In the genomic region with DNA sequence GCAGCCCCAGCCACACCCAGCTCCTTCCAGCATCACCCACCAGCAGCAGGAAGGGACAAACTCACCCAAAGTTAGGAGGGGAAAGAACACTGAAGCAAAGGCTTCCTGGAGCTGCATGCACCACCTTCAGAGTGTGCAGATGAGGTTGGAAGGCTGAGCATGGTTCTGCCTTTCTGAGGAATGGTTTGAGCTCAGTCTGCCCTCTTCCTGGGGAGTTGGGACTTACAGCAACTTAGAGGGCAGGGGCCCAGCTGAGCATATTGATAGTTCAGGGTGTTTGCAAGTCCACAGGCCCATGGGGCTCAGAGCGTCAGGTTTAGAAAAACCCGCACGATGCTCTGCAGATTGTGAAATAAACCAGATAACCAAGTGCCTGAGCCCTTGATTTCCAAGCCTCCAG, we compare ENCODE assay signal across 18 cellular contexts. TPM values are rescaled to one million over a fixed set of nuclear protein-coding genes. Genes with fewer than 3 reads are reported as not detected.
"Had no signal": no experiment of that assay in that cellular context is flagged by ENCODE, and none has a peak within 500 bp of the region (broad histone marks: within the 10 kb centered on the region; RNA-seq: fewer than 3 reads in every experiment).

No MANE protein-coding gene starts in this region.

RNA-seq across cellular contexts. Expression of a gene that starts 3.8 kb away (rescaled TPM):
- total RNA-seq: activated CD4-positive, alpha-beta T cell treated with anti-CD3 and anti-CD28 coated beads for 36 hours; activated CD8-positive, alpha-beta T cell treated with anti-CD3 and anti-CD28 coated beads, Interleukin-2, amount 10 ng/mL, durations not matched to agents 7 days and 5 days; activated naive CD4-positive, alpha-beta T cell treated with anti-CD3 and anti-CD28 coated beads for 36 hours; activated naive CD4-positive, alpha-beta T cell treated with anti-CD3 and anti-CD28 coated beads, Interleukin-2, amount 50 U/mL, for 72 hours; activated naive CD8-positive, alpha-beta T cell treated with anti-CD3 and anti-CD28 coated beads for 36 hours; activated T-cell treated with anti-CD3 and anti-CD28 coated beads, Interleukin-2, amount 50 U/mL, for 4 hours; activated T-cell treated with anti-CD3 and anti-CD28 coated beads, Interleukin-2, amount 50 U/mL, for 72 hours; activated T-helper 1 cell treated with anti-CD3 and anti-CD28 coated beads, Interleukin-12 subunit alpha, Interleukin-12 subunit beta, Interleukin-2, Interleukin-4 antibody, amounts not matched to agents 30 ng/mL and 10 ng/mL and 1 ng/mL, durations not matched to agents 14 hours and 24 hours and 36 hours; activated T-helper 17 cell treated with anti-CD3 and anti-CD28 coated beads, Interleukin-2, amount 50 U/mL, for 72 hours; body of pancreas; cardiac septum; cerebellum had no signal

RNA-seq across cellular contexts. Expression of a gene that starts 11.4 kb away (rescaled TPM):
- total RNA-seq: activated CD4-positive, alpha-beta memory T cell treated with anti-CD3 and anti-CD28 coated beads, Interleukin-2, amount 10 ng/mL, durations not matched to agents 7 days and 5 days; activated CD4-positive, alpha-beta T cell treated with anti-CD3 and anti-CD28 coated beads for 36 hours; activated CD4-positive, alpha-beta T cell treated with anti-CD3 and anti-CD28 coated beads, Interleukin-2, amount 10 ng/mL, durations not matched to agents 7 days and 5 days; activated CD8-positive, alpha-beta T cell treated with anti-CD3 and anti-CD28 coated beads, Interleukin-2, amount 10 ng/mL, durations not matched to agents 7 days and 5 days; activated naive CD4-positive, alpha-beta T cell treated with anti-CD3 and anti-CD28 coated beads for 36 hours; activated naive CD4-positive, alpha-beta T cell treated with anti-CD3 and anti-CD28 coated beads, Interleukin-2, amount 50 U/mL, for 72 hours; activated naive CD8-positive, alpha-beta T cell treated with anti-CD3 and anti-CD28 coated beads for 36 hours; activated T-cell treated with anti-CD3 and anti-CD28 coated beads, Interleukin-2, amount 50 U/mL, for 4 hours; activated T-cell treated with anti-CD3 and anti-CD28 coated beads, Interleukin-2, amount 50 U/mL, for 72 hours; activated T-helper 1 cell treated with anti-CD3 and anti-CD28 coated beads, Interleukin-12 subunit alpha, Interleukin-12 subunit beta, Interleukin-2, Interleukin-4 antibody, amounts not matched to agents 30 ng/mL and 10 ng/mL and 1 ng/mL, durations not matched to agents 14 hours and 24 hours and 36 hours; activated T-helper 17 cell treated with anti-CD3 and anti-CD28 coated beads, Interleukin-2, amount 50 U/mL, for 72 hours; adrenal gland; aorta; astrocyte; body of pancreas; breast epithelium; cardiac septum; cerebellum had no signal
- polyA plus RNA-seq: adrenal gland, aorta had no signal
